Comparison of ENCODE assay signal across 17 cellular contexts in the genomic region with DNA sequence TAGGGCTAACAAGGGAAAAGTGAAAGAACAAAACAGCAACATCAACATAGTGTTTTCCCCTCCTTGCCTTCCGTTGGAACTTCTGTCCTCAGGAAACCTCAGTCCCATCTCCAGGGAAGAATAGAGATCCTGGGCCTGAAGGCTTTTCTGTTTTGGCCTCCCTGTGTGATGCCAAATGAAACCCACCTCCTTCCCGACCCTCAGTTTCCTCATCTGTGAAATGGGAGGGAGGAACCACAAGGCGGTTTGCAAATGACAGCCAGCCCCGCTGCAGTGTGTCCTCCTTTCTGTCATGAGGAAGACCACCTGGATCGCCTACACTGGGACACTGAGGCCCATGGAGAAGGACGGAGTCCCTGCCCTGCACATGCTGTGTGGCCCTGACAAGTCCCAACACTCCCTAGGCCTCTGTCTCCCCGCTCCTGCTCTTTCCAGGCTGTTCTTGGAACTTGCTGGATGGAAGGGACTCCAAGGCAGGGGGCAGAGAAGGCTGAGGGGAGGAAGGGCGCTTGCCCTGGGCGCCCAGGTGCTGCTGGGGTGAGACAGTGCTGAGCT. TPM values are rescaled to one million over a fixed set of nuclear protein-coding genes. Genes with fewer than 3 reads are reported as not detected.
A peak's percentile ranks its signal among the peaks of the same experiment; 100 is the strongest.
DNase-seq lines count a peak whose midpoint lies in the region; TF ChIP-seq lines count a peak whose summit lies in the region.
"Had no signal": no experiment of that assay in that cellular context is flagged by ENCODE, and none has a peak within 500 bp of the region (broad histone marks: within the 10 kb centered on the region; RNA-seq: fewer than 3 reads in every experiment).

No MANE protein-coding gene starts in this region.

- intact Hi-C loops in MCF 10A (cut with micrococcal nuclease) = no loop called here
- intact Hi-C loops in breast epithelium (cut with DNase I; ENCODE audit: low total_unique reads) = no loop called here
- intact Hi-C loops in spleen (cut with DNase I; ENCODE audit: low total_unique reads) = no loop called here

- H3K9ac ChIP-seq in adipocyte (ENCODE audit: low read length) (peak overlapping the region; percentile 77), mesenchymal stem cell (ENCODE audit: low read length) (peak overlapping the region; percentile 30)

- BruUV-seq in MCF 10A (replicated peaks; lab: Mats Ljungman, UMichigan) = no TSS peak

- no peak overlapping the region for H2AFZ ChIP-seq in mesenchymal stem cell (ENCODE audit: low read depth, low read length)

- H2BK5ac ChIP-seq in mesenchymal stem cell (ENCODE audit: low read depth, low read length, poor library complexity, severe bottlenecking) = no peak overlapping the region

- peak overlapping the region; percentile 16 for H3K27ac Mint-ChIP-seq in MCF 10A (ENCODE audit: low read depth, unreplicated experiment)
- H3K27ac Mint-ChIP-seq: CD4-positive, alpha-beta T cell; GM23338 had no signal

- H3K36me3 ChIP-seq in breast epithelium (no peaks in the 10 kb centered on the region), adipocyte (ENCODE audit: control insufficient read depth, insufficient read depth, low read length, severe bottlenecking) (no peaks in the 10 kb centered on the region), mesenchymal stem cell (ENCODE audit: control insufficient read depth in 1 of 2, insufficient read depth in 2 of 2, low read depth in 1 of 2, low read length in 2 of 2) (peaks cover 0 to 6% of the 10 kb centered on the region in 2 experiments), spleen (no peaks in the 10 kb centered on the region), WERI-Rb-1 (no peaks in the 10 kb centered on the region)

- H3K27me3 Mint-ChIP-seq in MCF 10A (ENCODE audit: insufficient read depth, unreplicated experiment) = no peaks in the 10 kb centered on the region
- H3K27me3 Mint-ChIP-seq: CD4-positive, alpha-beta T cell had no signal

- POLR2A ChIA-PET in MCF 10A (lab: Yijun Ruan, JAX) = no interaction called here

- no peaks in the 10 kb centered on the region for H3K79me1 ChIP-seq in mesenchymal stem cell (replicated peaks; ENCODE audit: low read length, poor library complexity, severe bottlenecking)

- no peak overlapping the region for H2BK120ac ChIP-seq in mesenchymal stem cell (ENCODE audit: low read depth, low read length)

- H3K4me3 ChIP-seq in breast epithelium (no peak overlapping the region), adipocyte (ENCODE audit: low read length) (no peak overlapping the region), mesenchymal stem cell (ENCODE audit: insufficient read depth in 1 of 2, low read depth in 1 of 2, low read length in 2 of 2) (no peak overlapping the region), spleen (no peak overlapping the region), WERI-Rb-1 (ENCODE audit: low read depth, low read length) (no peak overlapping the region)
- H3K4me3 ChIP-seq: A549, GM23338 had no signal

- DNase-seq in MCF 10A (ENCODE audit: unreplicated experiment) = no peak
- no peak for DNase-seq in breast epithelium (ENCODE audit: low spot score in 2 of 2)
- no peak for DNase-seq in adipocyte (ENCODE audit: low read depth)
- DNase-seq in mesenchymal stem cell = no peak
- peak; percentile 30 for DNase-seq in spleen
- no peak for DNase-seq in activated T-cell treated with anti-CD3 and anti-CD28 coated beads, Interleukin-2, amount 50 U/mL, for 1 hour
- DNase-seq in WERI-Rb-1 = no peak
- no peak for DNase-seq in SIG-M5 treated with dmso at 0.1 percent for 504 hours (lab: John Stamatoyannopoulos, UW; ENCODE audit: unreplicated experiment)
- DNase-seq: AML-193; Caco-2; CD4-positive, alpha-beta T cell; HCEC 1CT had no signal

- 81% methylated on average over 9 of the region's 9 CpGs for WGBS in mesenchymal stem cell
- WGBS in spleen, 5 donors = 84 to 92% (median 88%) methylated on average over 7 to 9 of the region's 9 CpGs

- no peak for TF ChIP-seq POLR2A in breast epithelium (IDR thresholded peaks at IDR 0.05)
- TF ChIP-seq POLR2A in spleen (IDR thresholded peaks at IDR 0.05) = no peak

- H3K27me3 ChIP-seq in breast epithelium (no peaks in the 10 kb centered on the region), adipocyte (replicated peaks; ENCODE audit: control insufficient read depth, insufficient read depth, low read length) (no peaks in the 10 kb centered on the region), mesenchymal stem cell (ENCODE audit: control insufficient read depth in 1 of 2, insufficient read depth in 1 of 2, low read length in 2 of 2) (peaks cover 0 to 21% of the 10 kb centered on the region in 2 experiments), spleen (replicated peaks in 1 of 7) (no peaks in the 10 kb centered on the region), WERI-Rb-1 (ENCODE audit: insufficient read depth, low read depth, severe bottlenecking) (no peaks in the 10 kb centered on the region)

- H3K18ac ChIP-seq in mesenchymal stem cell (ENCODE audit: low read depth in 1 of 2, low read length in 2 of 2) = no peak overlapping the region

- peak overlapping the region in 1 of 2 experiments; percentile 40 for H2BK12ac ChIP-seq in mesenchymal stem cell (ENCODE audit: low read length in 2 of 2)

- H3K36me3 Mint-ChIP-seq in MCF 10A (ENCODE audit: insufficient read depth, unreplicated experiment) = no peaks in the 10 kb centered on the region

- peaks cover 7% of the 10 kb centered on the region for H3K9me3 Mint-ChIP-seq in MCF 10A (ENCODE audit: unreplicated experiment)
- H3K9me3 Mint-ChIP-seq: CD4-positive, alpha-beta T cell had no signal

- H3K14ac ChIP-seq in mesenchymal stem cell (ENCODE audit: low read length in 2 of 2) = peak overlapping the region in 1 of 2 experiments; percentile 89

- no peak overlapping the region for H3K4ac ChIP-seq in mesenchymal stem cell (ENCODE audit: low read depth in 1 of 2, low read length in 2 of 2)

- H3K4me1 Mint-ChIP-seq in MCF 10A (ENCODE audit: insufficient read depth, unreplicated experiment) = peaks cover 10% of the 10 kb centered on the region

- H3K23ac ChIP-seq in mesenchymal stem cell (ENCODE audit: low read length in 2 of 2) = no peak overlapping the region

- H4K91ac ChIP-seq in mesenchymal stem cell (ENCODE audit: low read length) = peak overlapping the region; percentile 78

- no peak overlapping the region for H2AK5ac ChIP-seq in mesenchymal stem cell (ENCODE audit: low read length, severe bottlenecking)

- CTCF ChIA-PET in MCF 10A (lab: Yijun Ruan, JAX) = interaction anchor here (1.6 kb wide), 1 partner anchor 127 kb away, joined by 3 read pairs; no protein-coding TSS in a partner anchor

- H3K9me3 ChIP-seq in breast epithelium (no peaks in the 10 kb centered on the region), adipocyte (ENCODE audit: control insufficient read depth, low read length) (no peaks in the 10 kb centered on the region), mesenchymal stem cell (ENCODE audit: control insufficient read depth, low read length) (no peaks in the 10 kb centered on the region), spleen (peaks cover 0 to 5% (median 0%) of the 10 kb centered on the region in 8 donors), WERI-Rb-1 (ENCODE audit: severe bottlenecking) (no peaks in the 10 kb centered on the region)
- H3K9me3 ChIP-seq: A549, Caco-2 had no signal

- H4K8ac ChIP-seq in mesenchymal stem cell (ENCODE audit: low read length) = no peak overlapping the region

- H3K27ac ChIP-seq in breast epithelium (peak overlapping the region in 1 of 2 donors; percentile 7), mesenchymal stem cell (ENCODE audit: low read length, poor library complexity, severe bottlenecking) (no peak overlapping the region), spleen (no peak overlapping the region), WERI-Rb-1 (no peak overlapping the region)
- H3K27ac ChIP-seq: 22Rv1, A549, C4-2B, HL-60 had no signal

- H2BK15ac ChIP-seq in mesenchymal stem cell (ENCODE audit: low read depth, poor library complexity, severe bottlenecking) = no peak overlapping the region

- no peak overlapping the region for H3K4me2 ChIP-seq in mesenchymal stem cell (ENCODE audit: low read length, poor library complexity, severe bottlenecking)
- H3K4me2 ChIP-seq: A549, GM23338 had no signal

- no peak overlapping the region for H3K4me3 Mint-ChIP-seq in MCF 10A (ENCODE audit: unreplicated experiment)
- H3K4me3 Mint-ChIP-seq: CD4-positive, alpha-beta T cell; GM23338 had no signal

- TF ChIP-seq CTCF in MCF 10A (IDR thresholded peaks at IDR 0.05; ENCODE audit: unreplicated experiment) (no peak), breast epithelium (IDR thresholded peaks at IDR 0.05) (no peak), spleen (IDR thresholded peaks at IDR 0.05 in 8 of 11, conservative IDR thresholded peaks at IDR 0.05 in 3 of 11) (no peak), WERI-Rb-1 (IDR thresholded peaks at IDR 0.05; ENCODE audit: low read depth, low read length) (no peak)

- H3K4me1 ChIP-seq in breast epithelium (no peaks in the 10 kb centered on the region), adipocyte (ENCODE audit: control insufficient read depth, insufficient read depth, low read length) (peaks cover 65% of the 10 kb centered on the region), mesenchymal stem cell (ENCODE audit: control insufficient read depth, insufficient read depth, low read depth, low read length) (no peaks in the 10 kb centered on the region), spleen (peaks cover 0 to 26% (median 10%) of the 10 kb centered on the region in 6 donors)
- H3K4me1 ChIP-seq: A549 had no signal

RNA-seq across cellular contexts. Expression of a gene that starts 28.5 kb away (rescaled TPM):
- total RNA-seq in MCF 10A (2022) (not detected in 2 replicates), breast epithelium (100 to 1,000 TPM in 1 of 3 donors, 10 to 100 TPM in 2; 43.5 to 663 (median 81.3) TPM), spleen (10 to 100 TPM in 4 of 7 donors, 1 to 10 TPM in 3; 6.1 to 28.2 (median 17.4) TPM)
- polyA plus RNA-seq in mesenchymal stem cell (2013, experiment 1 of 2) = 39.0 TPM
- polyA plus RNA-seq in mesenchymal stem cell (2013, experiment 2 of 2) = 37.8 TPM
- 10 to 100 TPM in 1 of 3 donors, 1 to 10 TPM in 2; 8.9 to 15.9 (median 9.1) TPM for polyA plus RNA-seq in spleen

RNA-seq across cellular contexts. Expression of a gene that starts 40.3 kb away (rescaled TPM):
- 8.7 and 9.3 TPM in 2 replicates for total RNA-seq in MCF 10A (2022)
- total RNA-seq in breast epithelium = 10 to 100 TPM; 14.2 to 21.7 (median 14.4) TPM
- polyA plus RNA-seq in mesenchymal stem cell (2013, experiment 1 of 2) = 7.0 TPM
- polyA plus RNA-seq in mesenchymal stem cell (2013, experiment 2 of 2) = 9.6 TPM
- total RNA-seq in spleen = 10 to 100 TPM in 2 of 7 donors, 1 to 10 TPM in 5; 4.2 to 11.2 (median 6.3) TPM
- polyA plus RNA-seq in spleen = 1 to 10 TPM; 2.5 to 6.5 (median 3.3) TPM
